Comparison of ENCODE assay signal across 27 cellular contexts in the genomic region with DNA sequence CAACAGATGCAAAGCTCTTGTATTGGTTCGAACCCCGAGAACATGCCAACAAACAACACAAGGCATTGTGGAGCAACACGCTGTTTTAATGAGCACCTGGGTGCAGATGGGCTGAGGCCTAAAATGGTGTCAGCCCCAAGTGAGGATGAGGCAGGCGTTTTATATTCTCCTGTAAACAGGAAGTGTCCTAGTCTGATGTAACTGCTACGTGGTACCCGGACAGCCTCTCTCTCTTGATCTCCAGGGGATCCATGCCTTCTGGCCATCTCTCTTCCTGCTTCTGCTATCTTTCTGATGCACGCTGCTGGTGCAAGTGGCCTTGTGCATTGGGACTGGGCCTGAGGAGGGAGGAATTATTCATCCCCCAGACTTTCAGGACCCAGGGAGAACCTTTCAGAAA. TPM values are rescaled to one million over a fixed set of nuclear protein-coding genes. Genes with fewer than 3 reads are reported as not detected.
"Had no signal": no experiment of that assay in that cellular context is flagged by ENCODE, and none has a peak within 500 bp of the region (broad histone marks: within the 10 kb centered on the region; RNA-seq: fewer than 3 reads in every experiment).

No MANE protein-coding gene starts in this region.

- H3K4me3 Mint-ChIP-seq: activated CD8-positive, alpha-beta T cell treated with anti-CD3 and anti-CD28 coated beads, Interleukin-2, amount 10 ng/mL, durations not matched to agents 7 days and 5 days; activated naive CD8-positive, alpha-beta T cell treated with anti-CD3 and anti-CD28 coated beads, Interleukin-2, amount 50 U/mL, for 24 hours; activated T-cell treated with anti-CD3 and anti-CD28 coated beads, Interleukin-2, amount 50 U/mL, for 4 hours; central memory CD8-positive, alpha-beta T cell; WTC11 had no signal

- H3K36me3 ChIP-seq: ascending aorta had no signal

- ATAC-seq: activated CD8-positive, alpha-beta T cell treated with anti-CD3 and anti-CD28 coated beads, Interleukin-2, amount 10 ng/mL, durations not matched to agents 7 days and 5 days; activated naive CD4-positive, alpha-beta T cell treated with anti-CD3 and anti-CD28 coated beads, Interleukin-2, amount 50 U/mL, for 72 hours; activated naive CD8-positive, alpha-beta T cell treated with anti-CD3 and anti-CD28 coated beads, Interleukin-2, amount 50 U/mL, for 24 hours; activated T-cell treated with anti-CD3 and anti-CD28 coated beads, Interleukin-2, amount 50 U/mL, for 4 hours; body of pancreas; WTC11 had no signal

- H3K27me3 Mint-ChIP-seq: activated naive CD8-positive, alpha-beta T cell treated with anti-CD3 and anti-CD28 coated beads, Interleukin-2, amount 50 U/mL, for 24 hours had no signal

- H3K9me3 Mint-ChIP-seq: activated naive CD4-positive, alpha-beta T cell treated with anti-CD3 and anti-CD28 coated beads, Interleukin-2, amount 50 U/mL, for 72 hours; activated naive CD8-positive, alpha-beta T cell treated with anti-CD3 and anti-CD28 coated beads, Interleukin-2, amount 50 U/mL, for 24 hours; activated T-cell treated with anti-CD3 and anti-CD28 coated beads, Interleukin-2, amount 50 U/mL, for 4 hours; central memory CD8-positive, alpha-beta T cell had no signal

- H3K4me3 ChIP-seq: ascending aorta, body of pancreas, PC-9 had no signal

- H3K27ac ChIP-seq: ascending aorta, body of pancreas, PC-9 had no signal

- H3K27me3 ChIP-seq: ascending aorta, body of pancreas had no signal

- H3K9me3 ChIP-seq: ascending aorta, body of pancreas had no signal

- H3K4me1 ChIP-seq: ascending aorta, body of pancreas had no signal

- H2AFZ ChIP-seq: PC-9 had no signal

- H3K27ac Mint-ChIP-seq: activated CD8-positive, alpha-beta T cell treated with anti-CD3 and anti-CD28 coated beads, Interleukin-2, amount 10 ng/mL, durations not matched to agents 7 days and 5 days; activated naive CD4-positive, alpha-beta T cell treated with anti-CD3 and anti-CD28 coated beads, Interleukin-2, amount 50 U/mL, for 72 hours; activated naive CD8-positive, alpha-beta T cell treated with anti-CD3 and anti-CD28 coated beads, Interleukin-2, amount 50 U/mL, for 24 hours; WTC11 had no signal

- H3K4me1 Mint-ChIP-seq: activated naive CD8-positive, alpha-beta T cell treated with anti-CD3 and anti-CD28 coated beads, Interleukin-2, amount 50 U/mL, for 24 hours; central memory CD8-positive, alpha-beta T cell had no signal

- H3K4me2 ChIP-seq: PC-9 had no signal

- DNase-seq: activated CD4-positive, alpha-beta T cell treated with anti-CD3 and anti-CD28 coated beads for 48 hours; activated CD4-positive, alpha-beta T cell treated with anti-CD3 and anti-CD28 coated beads, Interleukin-2, amount 50 U/mL, for 4 hours; activated CD4-positive, CD25-positive, alpha-beta regulatory T cell treated with anti-CD3 and anti-CD28 coated beads, Interleukin-2, amount 50 U/mL, for 72 hours; activated CD8-positive, alpha-beta T cell treated with anti-CD3 and anti-CD28 coated beads, Interleukin-2, amount 10 ng/mL, durations not matched to agents 7 days and 5 days; activated effector memory CD4-positive, alpha-beta T cell treated with anti-CD3 and anti-CD28 coated beads, Interleukin-2, amount 50 U/mL, for 16 hours; activated naive CD4-positive, alpha-beta T cell treated with Interleukin-2 at 50 U/mL for 16 hours; activated naive CD8-positive, alpha-beta T cell treated with anti-CD3 and anti-CD28 coated beads, Interleukin-2, amount 50 U/mL, for 24 hours; activated T-cell treated with anti-CD3 and anti-CD28 coated beads, Interleukin-2, amount 50 U/mL, for 4 hours; amniotic stem cell; body of pancreas; KG1; NCI-H1092; NCI-H1417 treated with DMSO at 0.1 percent for 48 hours; NCI-H1694; NCI-H2081; NCI-H510A treated with DMSO at 0.1 percent for 48 hours; PC-9; SIG-M5; T-helper 2 cell; T1000 had no signal

- H3K36me3 Mint-ChIP-seq: activated naive CD4-positive, alpha-beta T cell treated with anti-CD3 and anti-CD28 coated beads, Interleukin-2, amount 50 U/mL, for 72 hours had no signal

RNA-seq across cellular contexts. Expression of a gene that starts 19.4 kb away (rescaled TPM):
- total RNA-seq: activated CD8-positive, alpha-beta T cell treated with anti-CD3 and anti-CD28 coated beads, Interleukin-2, amount 10 ng/mL, durations not matched to agents 7 days and 5 days; activated naive CD4-positive, alpha-beta T cell treated with anti-CD3 and anti-CD28 coated beads, Interleukin-2, amount 50 U/mL, for 72 hours; activated T-cell treated with anti-CD3 and anti-CD28 coated beads, Interleukin-2, amount 50 U/mL, for 4 hours; ascending aorta; body of pancreas; LHCN-M2; M059J; RPMI7951 had no signal
